In genomic region chr10:6401562-6402348, GRCh38 we compare ENCODE assay signal across 8 cellular contexts.
DNase-seq lines count a peak whose midpoint lies in the region; ATAC-seq lines count a peak whose summit lies in the region.

No MANE protein-coding gene starts in this region.

- H3K9me3 ChIP-seq in endocrine pancreas (ENCODE audit: control insufficient read depth, low read length): no peaks in the 10 kb centered on the region

- ATAC-seq in GM18870 (IDR thresholded peaks at IDR 0.05; ENCODE audit: unreplicated experiment): peak; percentile 81
- peak; percentile 77 for ATAC-seq in HG03439 (IDR thresholded peaks at IDR 0.05; ENCODE audit: unreplicated experiment)

- H3K4me3 ChIP-seq in endocrine pancreas (ENCODE audit: control insufficient read depth, insufficient read depth, low read length): peak overlapping the region; percentile 71

- H3K27me3 ChIP-seq in endocrine pancreas (ENCODE audit: control insufficient read depth, insufficient read depth, low read length): no peaks in the 10 kb centered on the region

- H3K9ac ChIP-seq in endocrine pancreas (ENCODE audit: control insufficient read depth, insufficient read depth, low read length): peak overlapping the region; percentile 38

- DNase-seq in AG20443 (ENCODE audit: low spot score) (peak; percentile 93), NCI-H524 treated with DMSO at 0.1 percent for 48 hours (lab: John Stamatoyannopoulos, UW) (peak; percentile 18), medulla oblongata (ENCODE audit: extremely low spot score) (peak; percentile 98)
- peak; percentile 45 to 63 for DNase-seq in activated CD4-positive, alpha-beta T cell treated with anti-CD3 and anti-CD28 coated beads, Interleukin-2, amount 50 U/mL, for 48 hours
- peak; percentile 16 to 28 for DNase-seq in stimulated activated CD8-positive, alpha-beta memory T cell treated with anti-CD3 and anti-CD28 coated beads, Interleukin-2, amount 100 ng/mL, for 1 hour (ENCODE audit: low read depth in 2 of 2)

- H3K36me3 ChIP-seq in endocrine pancreas (ENCODE audit: control insufficient read depth, insufficient read depth, low read length): no peaks in the 10 kb centered on the region

- H3K4me1 ChIP-seq in endocrine pancreas (ENCODE audit: control insufficient read depth, insufficient read depth, low read length): no peaks in the 10 kb centered on the region

Comparison
In these comparisons a context has a peak if more than half of its experiments do, and no peak if none do; other contexts are left out.
1. Peak in every context shown above with its lines: DNase-seq, ATAC-seq and H3K4me3 ChIP-seq.
2. DNase-seq: peak in every context shown above with its lines; median percentile 98 in medulla oblongata; 93 in AG20443; 54 in activated CD4-positive, alpha-beta T cell treated with anti-CD3 and anti-CD28 coated beads, Interleukin-2, amount 50 U/mL, for 48 hours; 22 in stimulated activated CD8-positive, alpha-beta memory T cell treated with anti-CD3 and anti-CD28 coated beads, Interleukin-2, amount 100 ng/mL, for 1 hour; 18 in NCI-H524 treated with DMSO at 0.1 percent for 48 hours.